9 cellular contexts compared by ENCODE assay signal in the genomic region with DNA sequence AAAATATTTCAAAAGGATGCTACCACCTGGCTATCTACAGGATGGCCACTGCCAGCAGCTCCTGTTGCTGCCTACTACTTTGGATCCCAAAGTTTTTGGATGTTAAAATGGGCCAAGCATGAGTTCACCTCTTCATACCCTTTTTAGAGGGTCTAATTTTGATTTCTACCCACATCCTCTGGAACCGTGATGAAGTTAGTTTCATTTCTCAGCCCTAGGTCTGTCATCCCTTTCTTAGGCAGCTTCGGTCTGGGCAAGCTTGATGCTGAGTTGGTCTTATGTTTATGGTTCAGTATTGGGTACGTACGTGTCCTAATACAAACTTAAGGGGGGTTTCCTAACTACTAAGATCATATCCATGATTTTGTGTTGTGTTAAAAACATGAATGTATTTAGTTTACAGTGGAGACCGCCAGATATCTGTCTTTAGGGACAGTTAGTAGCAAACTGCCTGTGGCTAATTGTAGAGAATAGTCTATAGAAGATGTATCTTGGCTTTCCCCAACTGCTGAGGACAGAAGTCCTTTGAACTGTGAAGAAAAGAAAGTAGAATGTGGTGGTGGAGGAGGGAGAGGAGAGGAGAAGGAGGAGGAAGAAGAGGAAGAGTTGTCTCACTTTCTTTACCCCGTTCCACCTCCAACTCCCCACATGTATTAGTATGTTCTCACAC.
A peak's percentile ranks its signal among the peaks of the same experiment; 100 is the strongest.
DNase-seq lines count a peak whose midpoint lies in the region; ATAC-seq, FAIRE-seq and TF ChIP-seq lines count a peak whose summit lies in the region.
"Had no signal": no experiment of that assay in that cellular context is flagged by ENCODE, and none has a peak within 500 bp of the region (broad histone marks: within the 10 kb centered on the region; RNA-seq: fewer than 3 reads in every experiment).

No MANE protein-coding gene starts in this region.

- no peaks in the 10 kb centered on the region for H3K4me1 ChIP-seq in right cardiac atrium (ENCODE audit: control insufficient read depth, insufficient read depth, low read length)

- peak overlapping the region in 4 of 6 donors; percentile 18 to 79 (median 51) for H3K27ac Mint-ChIP-seq in naive B cell

- peaks cover 20 to 36% (median 32%) of the 10 kb centered on the region in 3 donors for H3K4me1 Mint-ChIP-seq in naive B cell

- FAIRE-seq in D721Med (lab: Jason Lieb, UNC): no peak
- FAIRE-seq: bronchial epithelial cell had no signal

- WGBS in right cardiac atrium: 76% methylated on average over 6 of the region's 6 CpGs

- intact Hi-C loops in right cardiac atrium (cut with DNase I): no loop called here

- H3K4me3 Mint-ChIP-seq in naive B cell: peak overlapping the region in 6 of 8 donors; percentile 27 to 79 (median 47)

- H3K36me3 Mint-ChIP-seq in naive B cell: peaks cover 0 to 8% of the 10 kb centered on the region in 2 donors

- H3K27me3 ChIP-seq in right cardiac atrium (ENCODE audit: control insufficient read depth, insufficient read depth): no peaks in the 10 kb centered on the region

- DNase-seq in naive B cell (no peak), D721Med (ENCODE audit: insufficient read length, low spot score) (no peak), occipital lobe (lab: John Stamatoyannopoulos, UW) (no peak), right cardiac atrium (no peak)

- TF ChIP-seq CTCF in D721Med (IDR thresholded peaks at IDR 0.05; ENCODE audit: insufficient read depth, missing control alignments): no peak

- ATAC-seq in GM18858 (IDR thresholded peaks at IDR 0.05; ENCODE audit: unreplicated experiment) (peak; percentile 52), GM21576 (IDR thresholded peaks at IDR 0.05; ENCODE audit: unreplicated experiment) (peak; percentile 62), HG03575 (IDR thresholded peaks at IDR 0.05; ENCODE audit: extremely low read depth, insufficient number of reproducible peaks, low FRiP score, unreplicated experiment) (peak; percentile 63), naive B cell (ENCODE audit: low read depth in 2 of 2) (peak; percentile 51 to 61), right cardiac atrium (no peak)

- no peaks in the 10 kb centered on the region for H3K27me3 Mint-ChIP-seq in naive B cell

- no peak overlapping the region for H3K4me3 ChIP-seq in right cardiac atrium (ENCODE audit: low read length)
- H3K4me3 ChIP-seq: skin epidermis had no signal

- no peaks in the 10 kb centered on the region for H3K9me3 ChIP-seq in right cardiac atrium (ENCODE audit: control insufficient read depth, low read length)

- H3K27ac ChIP-seq in right cardiac atrium (ENCODE audit: low read length): no peak overlapping the region

- peaks cover 0 to 9% (median 5%) of the 10 kb centered on the region in 7 donors for H3K9me3 Mint-ChIP-seq in naive B cell

Comparison
In these comparisons a context has a peak if more than half of its experiments do, and no peak if none do; other contexts are left out.
1. ATAC-seq: peak in GM18858 (single experiment), GM21576 (single experiment), HG03575 (single experiment) and naive B cell (2 of 2); none in right cardiac atrium (0 of 2).